ENCODE assay signal across 15 cellular contexts in genomic region chr14:78316058-78316457, GRCh38.
"Had no signal": no experiment of that assay in that cellular context is flagged by ENCODE, and none has a peak within 500 bp of the region (broad histone marks: within the 10 kb centered on the region; RNA-seq: fewer than 3 reads in every experiment).

No MANE protein-coding gene starts in this region.

- H3K36me3 ChIP-seq: esophagus squamous epithelium, upper lobe of left lung had no signal

- H3K4me3 ChIP-seq: esophagus squamous epithelium, mucosa of descending colon, upper lobe of left lung had no signal

- H3K4me1 Mint-ChIP-seq: activated CD4-positive, alpha-beta T cell treated with anti-CD3 and anti-CD28 coated beads for 36 hours; activated naive CD8-positive, alpha-beta T cell treated with anti-CD3 and anti-CD28 coated beads, Interleukin-2, amount 10 ng/mL, durations not matched to agents 7 days and 5 days; naive thymus-derived CD8-positive, alpha-beta T cell had no signal

- H3K9me3 ChIP-seq: esophagus squamous epithelium, mucosa of descending colon, upper lobe of left lung had no signal

- H3K9me3 Mint-ChIP-seq: activated CD8-positive, alpha-beta T cell treated with anti-CD3 and anti-CD28 coated beads for 36 hours; activated naive CD8-positive, alpha-beta T cell treated with anti-CD3 and anti-CD28 coated beads, Interleukin-2, amount 10 ng/mL, durations not matched to agents 7 days and 5 days; stimulated activated naive CD8-positive, alpha-beta T cell treated with anti-CD3 and anti-CD28 coated beads, Interleukin-15, Interleukin-2, amounts not matched to agents 100 ng/mL and 50 ng/mL, for 24 hours had no signal

- ATAC-seq: activated CD4-positive, alpha-beta T cell treated with anti-CD3 and anti-CD28 coated beads for 36 hours; activated CD8-positive, alpha-beta T cell treated with anti-CD3 and anti-CD28 coated beads for 36 hours; left colon; mucosa of descending colon; naive thymus-derived CD8-positive, alpha-beta T cell had no signal

- H3K4me3 Mint-ChIP-seq: activated CD4-positive, alpha-beta T cell treated with anti-CD3 and anti-CD28 coated beads for 36 hours; activated CD8-positive, alpha-beta T cell treated with anti-CD3 and anti-CD28 coated beads for 36 hours; activated naive CD8-positive, alpha-beta T cell treated with anti-CD3 and anti-CD28 coated beads, Interleukin-2, amount 10 ng/mL, durations not matched to agents 7 days and 5 days; naive thymus-derived CD8-positive, alpha-beta T cell; stimulated activated naive CD8-positive, alpha-beta T cell treated with anti-CD3 and anti-CD28 coated beads, Interleukin-15, Interleukin-2, amounts not matched to agents 100 ng/mL and 50 ng/mL, for 24 hours had no signal

- H3K27me3 ChIP-seq: upper lobe of left lung had no signal

- H3K27ac Mint-ChIP-seq: activated CD4-positive, alpha-beta T cell treated with anti-CD3 and anti-CD28 coated beads for 36 hours; activated CD8-positive, alpha-beta T cell treated with anti-CD3 and anti-CD28 coated beads for 36 hours; activated naive CD8-positive, alpha-beta T cell treated with anti-CD3 and anti-CD28 coated beads, Interleukin-2, amount 10 ng/mL, durations not matched to agents 7 days and 5 days; naive thymus-derived CD8-positive, alpha-beta T cell; stimulated activated naive CD8-positive, alpha-beta T cell treated with anti-CD3 and anti-CD28 coated beads, Interleukin-15, Interleukin-2, amounts not matched to agents 100 ng/mL and 50 ng/mL, for 24 hours had no signal

- H3K27ac ChIP-seq: esophagus squamous epithelium, upper lobe of left lung had no signal

- H3K36me3 Mint-ChIP-seq: activated naive CD8-positive, alpha-beta T cell treated with anti-CD3 and anti-CD28 coated beads, Interleukin-2, amount 10 ng/mL, durations not matched to agents 7 days and 5 days; naive thymus-derived CD8-positive, alpha-beta T cell had no signal

- H3K4me1 ChIP-seq: esophagus squamous epithelium, upper lobe of left lung had no signal

- DNase-seq: activated CD4-positive, alpha-beta T cell treated with anti-CD3 and anti-CD28 coated beads for 36 hours; activated CD8-positive, alpha-beta memory T cell treated with anti-CD3 and anti-CD28 coated beads, Interleukin-2, amount 50 U/mL, for 4 hours; activated CD8-positive, alpha-beta T cell treated with anti-CD3 and anti-CD28 coated beads for 36 hours; activated naive CD8-positive, alpha-beta T cell treated with anti-CD3 and anti-CD28 coated beads, Interleukin-2, amount 10 ng/mL, durations not matched to agents 7 days and 5 days; aorta; esophagus squamous epithelium; foreskin fibroblast; glutamatergic neuron; left colon; naive thymus-derived CD8-positive, alpha-beta T cell; stimulated activated CD4-positive, alpha-beta T cell treated with anti-CD3 and anti-CD28 coated beads, Interleukin-4, amount 100 ng/mL, for 24 hours; T1000; upper lobe of left lung had no signal
